ENCODE assay signal across 8 cellular contexts in the genomic region with DNA sequence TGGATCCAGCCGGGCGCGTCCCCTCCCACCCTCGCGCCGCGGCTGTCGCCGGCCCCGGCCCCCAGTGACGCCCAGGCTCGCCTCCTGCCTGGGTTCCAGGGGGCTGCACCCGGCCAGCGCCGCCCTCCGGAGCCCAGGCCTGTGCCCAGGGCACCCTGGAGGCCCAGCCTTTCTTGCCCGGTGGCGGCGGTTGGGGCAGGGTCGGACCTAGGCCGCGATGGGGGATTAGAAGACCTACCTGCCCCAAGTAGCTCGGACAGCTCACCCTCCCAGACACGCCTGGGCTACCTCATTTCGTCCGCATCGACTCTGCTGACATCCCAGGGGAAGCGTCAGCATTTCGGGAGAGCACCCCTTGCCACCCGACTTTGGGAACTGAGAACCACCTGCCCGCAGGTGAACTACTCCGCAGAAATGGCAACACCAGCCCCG. TPM values are rescaled to one million over a fixed set of nuclear protein-coding genes. Genes with fewer than 3 reads are reported as not detected.
DNase-seq lines count a peak whose midpoint lies in the region; ATAC-seq, FAIRE-seq and TF ChIP-seq lines count a peak whose summit lies in the region.

No MANE protein-coding gene starts in this region.

- H3K27me3 Mint-ChIP-seq in activated CD4-positive, alpha-beta T cell treated with anti-CD3 and anti-CD28 coated beads, Interleukin-2, amount 10 ng/mL, durations not matched to agents 24 days and 14 days = peaks cover 3% of the 10 kb centered on the region
- no peaks in the 10 kb centered on the region for H3K27me3 Mint-ChIP-seq in astrocyte (ENCODE audit: low read depth, unreplicated experiment)

- ATAC-seq in HG03457 (IDR thresholded peaks at IDR 0.05; ENCODE audit: unreplicated experiment) (no peak), GM19351 (IDR thresholded peaks at IDR 0.05; ENCODE audit: unreplicated experiment) (no peak)

- no peak overlapping the region for H2AFZ ChIP-seq in astrocyte (ENCODE audit: low read depth, low read length)

- peaks cover 41% of the 10 kb centered on the region for H3K4me1 Mint-ChIP-seq in activated CD4-positive, alpha-beta T cell treated with anti-CD3 and anti-CD28 coated beads, Interleukin-2, amount 10 ng/mL, durations not matched to agents 24 days and 14 days
- H3K4me1 Mint-ChIP-seq in astrocyte (ENCODE audit: low read depth, unreplicated experiment) = peaks cover 14% of the 10 kb centered on the region

- peaks cover 37% of the 10 kb centered on the region for H4K20me1 ChIP-seq in astrocyte (ENCODE audit: insufficient read depth, low read length)

- H3K9ac ChIP-seq in astrocyte (ENCODE audit: low read length) = peak overlapping the region; percentile 81

- no peak for FAIRE-seq in astrocyte (lab: Jason Lieb, UNC)

- no peak for TF ChIP-seq POLR2A in testis (IDR thresholded peaks at IDR 0.05)

- H3K9me3 ChIP-seq in astrocyte (ENCODE audit: insufficient read depth, low read depth, low read length) (no peaks in the 10 kb centered on the region), testis (no peaks in the 10 kb centered on the region)

- H3K9me3 Mint-ChIP-seq in activated CD4-positive, alpha-beta T cell treated with anti-CD3 and anti-CD28 coated beads, Interleukin-2, amount 10 ng/mL, durations not matched to agents 24 days and 14 days = no peaks in the 10 kb centered on the region
- no peaks in the 10 kb centered on the region for H3K9me3 Mint-ChIP-seq in astrocyte (ENCODE audit: unreplicated experiment)

- H3K36me3 Mint-ChIP-seq in activated CD4-positive, alpha-beta T cell treated with anti-CD3 and anti-CD28 coated beads, Interleukin-2, amount 10 ng/mL, durations not matched to agents 24 days and 14 days (ENCODE audit: low read depth) = peaks cover 30% of the 10 kb centered on the region
- H3K36me3 Mint-ChIP-seq in astrocyte (ENCODE audit: low read depth, unreplicated experiment) = peaks cover 2% of the 10 kb centered on the region

- peak overlapping the region; percentile 81 for H3K4me3 Mint-ChIP-seq in activated CD4-positive, alpha-beta T cell treated with anti-CD3 and anti-CD28 coated beads, Interleukin-2, amount 10 ng/mL, durations not matched to agents 24 days and 14 days
- peak overlapping the region; percentile 73 for H3K4me3 Mint-ChIP-seq in astrocyte (ENCODE audit: unreplicated experiment)

- intact Hi-C loops in activated CD4-positive, alpha-beta T cell treated with anti-CD3 and anti-CD28 coated beads, Interleukin-2, amount 10 ng/mL, durations not matched to agents 24 days and 14 days (cut with micrococcal nuclease) = no loop called here
- intact Hi-C loops in testis (cut with DNase I; ENCODE audit: low total_unique reads) = no loop called here

- H3K4me2 ChIP-seq in astrocyte (ENCODE audit: low read length) = peak overlapping the region; percentile 78

- H3K4me3 ChIP-seq in astrocyte (ENCODE audit: insufficient read depth, low read depth, low read length) = peak overlapping the region; percentile 32
- peak overlapping the region; percentile 60 to 62 for H3K4me3 ChIP-seq in testis

- 50 to 61% methylated on average over 13 to 30 of the region's 33 CpGs for WGBS in testis, 2 donors

- H3K27ac ChIP-seq in astrocyte (ENCODE audit: low read depth, low read length) (peak overlapping the region; percentile 61), layer of hippocampus (ENCODE audit: low read depth, low read length) (peak overlapping the region; percentile 81), testis (peak overlapping the region; percentile 31 to 59)

- H3K27ac Mint-ChIP-seq in activated CD4-positive, alpha-beta T cell treated with anti-CD3 and anti-CD28 coated beads, Interleukin-2, amount 10 ng/mL, durations not matched to agents 24 days and 14 days = peak overlapping the region; percentile 84
- peak overlapping the region; percentile 42 for H3K27ac Mint-ChIP-seq in astrocyte (ENCODE audit: unreplicated experiment)

- H3K27me3 ChIP-seq in astrocyte (ENCODE audit: insufficient read depth, low read length) (no peaks in the 10 kb centered on the region), layer of hippocampus (ENCODE audit: control insufficient read depth, insufficient read depth, low read length) (no peaks in the 10 kb centered on the region), testis (no peaks in the 10 kb centered on the region)

- H3K36me3 ChIP-seq in astrocyte (ENCODE audit: insufficient read depth, low read length) (no peaks in the 10 kb centered on the region), testis (ENCODE audit: low read depth, missing control alignments) (no peaks in the 10 kb centered on the region)

- H3K4me1 ChIP-seq in astrocyte (ENCODE audit: insufficient read depth, low read length) = peaks cover 12% of the 10 kb centered on the region
- H3K4me1 ChIP-seq in testis = no peaks in the 10 kb centered on the region

- peaks cover 38% of the 10 kb centered on the region for H3K79me2 ChIP-seq in astrocyte (ENCODE audit: insufficient read depth, low read length)

- DNase-seq in activated CD4-positive, alpha-beta T cell treated with anti-CD3 and anti-CD28 coated beads, Interleukin-2, amount 10 ng/mL, durations not matched to agents 24 days and 14 days = no peak
- no peak for DNase-seq in activated CD4-positive, alpha-beta T cell treated with anti-CD3 and anti-CD28 coated beads for 1 hour
- DNase-seq in astrocyte (ENCODE audit: low read depth) (no peak), testis (no peak)
- DNase-seq in activated effector memory CD4-positive, alpha-beta T cell treated with anti-CD3 and anti-CD28 coated beads, Interleukin-2, amount 50 U/mL, for 16 hours = no peak

- TF ChIP-seq CTCF in astrocyte (IDR thresholded peaks at IDR 0.05; ENCODE audit: insufficient read depth, low read depth, low read length) (no peak), testis (IDR thresholded peaks at IDR 0.05) (no peak)

RNA-seq across cellular contexts. Expression of a gene that starts 0.7 kb away (rescaled TPM):
- total RNA-seq in activated CD4-positive, alpha-beta T cell treated with anti-CD3 and anti-CD28 coated beads, Interleukin-2, amount 10 ng/mL, durations not matched to agents 24 days and 14 days = 43.2 and 45.0 TPM in 2 replicates
- 59.3 and 70.7 TPM in 2 replicates for total RNA-seq in astrocyte
- 1 to 10 TPM; 1.3 to 3.0 TPM for total RNA-seq in testis
- polyA plus RNA-seq in testis (ENCODE audit: insufficient read depth, low read depth, low replicate concordance) = 4.4 TPM

Comparison
In these comparisons a context has a peak if more than half of its experiments do, and no peak if none do; other contexts are left out.
1. RNA of a gene that starts 0.7 kb away (total RNA-seq): 59.3 to 70.7 TPM in astrocyte and 43.2 to 45.0 TPM in activated CD4-positive, alpha-beta T cell treated with anti-CD3 and anti-CD28 coated beads, Interleukin-2, amount 10 ng/mL, durations not matched to agents 24 days and 14 days; 1.3 to 3.0 TPM in testis; every median in the first group is over 10 times any median in the second.
2. Peak in every context shown above with its lines, with median percentiles within 50 percentile points of each other: H3K27ac ChIP-seq.